ENCODE assay signal across 1 cellular context in the genomic region with DNA sequence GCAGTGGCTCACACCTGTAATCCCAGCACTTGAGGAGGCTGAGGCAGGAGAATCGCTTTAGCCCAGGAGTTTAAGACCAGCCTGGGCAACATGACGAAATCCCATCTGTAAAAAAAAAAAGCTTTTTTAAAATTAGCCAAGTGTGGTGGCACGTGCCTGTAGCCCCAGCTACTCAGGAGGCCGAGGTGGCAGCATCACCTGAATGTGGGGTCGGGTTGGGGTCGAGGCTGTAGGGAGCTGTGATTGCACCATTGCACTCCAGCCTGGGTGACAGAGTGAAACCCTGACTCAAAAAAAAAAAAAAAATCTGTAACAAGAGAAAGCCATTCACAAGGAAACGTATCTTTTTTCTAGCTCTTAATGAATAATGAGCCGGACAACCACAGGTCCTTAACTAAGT.
TF ChIP-seq lines count a peak whose summit lies in the region.

No MANE protein-coding gene starts in this region.

TF ChIP-seq in GM23338, 12 proteins besides CTCF, POLR2A, EP300 and RAD21 (continued from another document):
- TF ChIP-seq ZNF331 (CRISPR knock-in tag; IDR thresholded peaks at IDR 0.05; ENCODE audit: low read depth) (no peak), EZH2 (IDR thresholded peaks at IDR 0.05; ENCODE audit: low read depth, unreplicated experiment) (no peak)
